2 cellular contexts compared by ENCODE assay signal in genomic region chr17:70134042-70134441, GRCh38.
A peak's percentile ranks its signal among the peaks of the same experiment; 100 is the strongest.
TF ChIP-seq lines count a peak whose summit lies in the region.

No MANE protein-coding gene starts in this region.

TF ChIP-seq in K562, 482 proteins besides CTCF, POLR2A, EP300 and RAD21:
- TF ChIP-seq REST (CRISPR knock-in tag; IDR thresholded peaks at IDR 0.05; ENCODE audit: low read depth) (no peak), CBFA2T2 (conservative IDR thresholded peaks at IDR 0.05) (peak; percentile 17; the same call in 1 of the 2 replicates), VEZF1 (CRISPR knock-in tag; IDR thresholded peaks at IDR 0.05) (0 out of 2 replicates have a peak, but pooled peaks have one; percentile 21), HSF4 (CRISPR knock-in tag; IDR thresholded peaks at IDR 0.05; ENCODE audit: borderline replicate concordance) (no peak), CBFA2T3 (IDR thresholded peaks at IDR 0.05) (peak; percentile 56)

TF ChIP-seq in GM23338, 12 proteins besides CTCF, POLR2A, EP300 and RAD21:
- TF ChIP-seq POLR2AphosphoS5 (IDR thresholded peaks at IDR 0.05; ENCODE audit: low read depth) (no peak), ETS1 (IDR thresholded peaks at IDR 0.05) (no peak), JUNB (IDR thresholded peaks at IDR 0.05; ENCODE audit: unreplicated experiment) (no peak), ZNF331 (CRISPR knock-in tag; IDR thresholded peaks at IDR 0.05; ENCODE audit: low read depth) (no peak), NANOG (IDR thresholded peaks at IDR 0.05; ENCODE audit: borderline replicate concordance) (no peak), REST (IDR thresholded peaks at IDR 0.05; ENCODE audit: unreplicated experiment) (no peak), CREB1 (CRISPR knock-in tag; IDR thresholded peaks at IDR 0.05; ENCODE audit: low read depth) (no peak), EZH2 (IDR thresholded peaks at IDR 0.05; ENCODE audit: low read depth, unreplicated experiment) (no peak), ZNF114 (CRISPR knock-in tag; IDR thresholded peaks at IDR 0.05) (no peak), ZNF462 (CRISPR knock-in tag; IDR thresholded peaks at IDR 0.05) (no peak), STAT1 (IDR thresholded peaks at IDR 0.05; ENCODE audit: unreplicated experiment) (no peak), EZH2phosphoT487 (IDR thresholded peaks at IDR 0.05; ENCODE audit: unreplicated experiment) (no peak)
TF ChIP-seq in GM23338: peak in this region for 0.
